In genomic region chr2:164910091-164910899, GRCh38 we compare ENCODE assay signal across 9 cellular contexts. TPM values are rescaled to one million over a fixed set of nuclear protein-coding genes. Genes with fewer than 3 reads are reported as not detected.
DNase-seq lines count a peak whose midpoint lies in the region; ATAC-seq, FAIRE-seq and TF ChIP-seq lines count a peak whose summit lies in the region.
"Had no signal": no experiment of that assay in that cellular context is flagged by ENCODE, and none has a peak within 500 bp of the region (broad histone marks: within the 10 kb centered on the region; RNA-seq: fewer than 3 reads in every experiment).

No MANE protein-coding gene starts in this region.

- H3K27ac Mint-ChIP-seq in naive thymus-derived CD8-positive, alpha-beta T cell, result peak overlapping the region in 1 of 10 donors; percentile 2
- H3K27ac Mint-ChIP-seq: dendritic cell treated with granulocyte-macrophage colony-stimulating factor and Interleukin-4, amounts not matched to agents 40 ng/mL and 50 ng/mL, for 4 days had no signal

- peaks cover 0 to 13% (median 0%) of the 10 kb centered on the region in 5 donors for H3K27me3 Mint-ChIP-seq in naive thymus-derived CD8-positive, alpha-beta T cell
- H3K27me3 Mint-ChIP-seq: dendritic cell treated with granulocyte-macrophage colony-stimulating factor and Interleukin-4, amounts not matched to agents 40 ng/mL and 50 ng/mL, for 4 days had no signal

- TF ChIP-seq EP300 in A549 (IDR thresholded peaks at IDR 0.05), result no peak

- no peaks in the 10 kb centered on the region for H3K36me3 Mint-ChIP-seq in naive thymus-derived CD8-positive, alpha-beta T cell

- TF ChIP-seq RAD21 in A549 (conservative IDR thresholded peaks at IDR 0.05 in 1 of 2, IDR thresholded peaks at IDR 0.05 in 1 of 2), result no peak

- H3K9me3 Mint-ChIP-seq in naive thymus-derived CD8-positive, alpha-beta T cell, result no peaks in the 10 kb centered on the region
- H3K9me3 Mint-ChIP-seq: dendritic cell treated with granulocyte-macrophage colony-stimulating factor and Interleukin-4, amounts not matched to agents 40 ng/mL and 50 ng/mL, for 4 days had no signal

- DNase-seq in A549 (ENCODE audit: low read depth in 1 of 2, low spot score in 1 of 2) (no peak), UCSD-AML1 (lab: John Stamatoyannopoulos, UW; ENCODE audit: unreplicated experiment) (peak; percentile 8), kidney tubule cell (ENCODE audit: low spot score) (peak; percentile 68), GM13977 (ENCODE audit: low spot score) (no peak), ecto neural progenitor cell (ENCODE audit: low spot score) (no peak)
- DNase-seq in naive thymus-derived CD8-positive, alpha-beta T cell, result no peak

- peaks cover 29% of the 10 kb centered on the region; the same call in 2 of the 3 replicates for H3K4me1 ChIP-seq in A549

- in situ Hi-C loops in GM13977 (cut with MboI; ENCODE audit: low pct_unique_long_range_greater_than_20kb, low sequenced_read_pairs, unreplicated experiment), result loop anchor here (25.0 kb wide), 1 partner anchor 173 kb away; no protein-coding TSS in a partner anchor

- H3K4me3 Mint-ChIP-seq in naive thymus-derived CD8-positive, alpha-beta T cell, result no peak overlapping the region
- H3K4me3 Mint-ChIP-seq: dendritic cell treated with granulocyte-macrophage colony-stimulating factor and Interleukin-4, amounts not matched to agents 40 ng/mL and 50 ng/mL, for 4 days had no signal

- CTCF ChIA-PET in A549 (lab: Yijun Ruan, JAX), result interaction anchor here (0.7 to 1.8 kb wide), 2 partner anchors 69 to 172 kb away, joined by 3 to 8 read pairs; partner anchors contain the start of gene COBLL1

- H3K4me1 Mint-ChIP-seq in naive thymus-derived CD8-positive, alpha-beta T cell, result peaks cover 0 to 15% (median 0%) of the 10 kb centered on the region in 4 donors

- TF ChIP-seq CTCF in A549 (IDR thresholded peaks at IDR 0.05) (no peak), GM13977 (IDR thresholded peaks at IDR 0.05; ENCODE audit: extremely low read depth, insufficient read depth, missing control alignments) (no peak)

- H3K9me3 ChIP-seq in A549, result no peaks in the 10 kb centered on the region

- H3K4me2 ChIP-seq in A549, result 0 out of 3 replicates have a peak overlapping the region, but pooled peaks have one; percentile 0

- H3K27ac ChIP-seq in A549, result no peak overlapping the region; a peak in 1 of 6 replicates

- no peak overlapping the region for H3K4me3 ChIP-seq in A549

- TF ChIP-seq POLR2A in A549 (IDR thresholded peaks at IDR 0.05; ENCODE audit: low read length), result no peak

- 59% methylated on average over 6 of the region's 6 CpGs for WGBS in A549 (ENCODE audit: missing lambda C conversion rate)

- no peak for FAIRE-seq in A549 (lab: Jason Lieb, UNC)

- peak; percentile 46 to 58; a peak in 4 of 6 replicates for ATAC-seq in A549
- ATAC-seq in GM18520 (IDR thresholded peaks at IDR 0.05; ENCODE audit: unreplicated experiment), result peak; percentile 85
- ATAC-seq in HG03280 (IDR thresholded peaks at IDR 0.05; ENCODE audit: unreplicated experiment), result peak; percentile 88
- ATAC-seq in naive thymus-derived CD8-positive, alpha-beta T cell, result no peak

- POLR2A ChIA-PET in A549 (lab: Yijun Ruan, JAX), result interaction anchor here (1.0 to 1.7 kb wide), 2 partner anchors 10 to 68 kb away, joined by 4 to 10 read pairs; partner anchors contain the start of gene COBLL1
- POLR2A ChIA-PET in naive thymus-derived CD8-positive, alpha-beta T cell (lab: Charles Lee), result no interaction called here

TF ChIP-seq in A549, 52 proteins besides CTCF, POLR2A, EP300 and RAD21:
- TF ChIP-seq TP53 (CRISPR knock-in tag; IDR thresholded peaks at IDR 0.05), result no peak
- TF ChIP-seq CBX8 (IDR thresholded peaks at IDR 0.05), result no peak
- TF ChIP-seq, protein P1, sequence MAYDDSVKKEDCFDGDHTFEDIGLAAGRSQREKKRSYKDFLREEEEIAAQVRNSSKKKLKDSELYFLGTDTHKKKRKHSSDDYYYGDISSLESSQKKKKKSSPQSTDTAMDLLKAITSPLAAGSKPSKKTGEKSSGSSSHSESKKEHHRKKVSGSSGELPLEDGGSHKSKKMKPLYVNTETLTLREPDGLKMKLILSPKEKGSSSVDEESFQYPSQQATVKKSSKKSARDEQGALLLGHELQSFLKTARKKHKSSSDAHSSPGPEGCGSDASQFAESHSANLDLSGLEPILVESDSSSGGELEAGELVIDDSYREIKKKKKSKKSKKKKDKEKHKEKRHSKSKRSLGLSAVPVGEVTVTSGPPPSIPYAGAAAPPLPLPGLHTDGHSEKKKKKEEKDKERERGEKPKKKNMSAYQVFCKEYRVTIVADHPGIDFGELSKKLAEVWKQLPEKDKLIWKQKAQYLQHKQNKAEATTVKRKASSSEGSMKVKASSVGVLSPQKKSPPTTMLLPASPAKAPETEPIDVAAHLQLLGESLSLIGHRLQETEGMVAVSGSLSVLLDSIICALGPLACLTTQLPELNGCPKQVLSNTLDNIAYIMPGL (CRISPR knock-in tag; IDR thresholded peaks at IDR 0.05; ENCODE audit: borderline replicate concordance), result no peak
- no peak for TF ChIP-seq FOXS1 (CRISPR knock-in tag; IDR thresholded peaks at IDR 0.05)
- no peak for TF ChIP-seq ESRRA (IDR thresholded peaks at IDR 0.05; ENCODE audit: borderline replicate concordance, low read length)
- TF ChIP-seq E2F6 (IDR thresholded peaks at IDR 0.05; ENCODE audit: borderline replicate concordance, low read depth), result no peak
- TF ChIP-seq SREBF2 (IDR thresholded peaks at IDR 0.05), result no peak

RNA-seq across cellular contexts. Expression of gene SLC38A11, which starts 45.0 kb away (rescaled TPM):
- 0.22 and 0.53 TPM in 2 replicates for polyA plus RNA-seq in A549 (2011; rRNA removed)
- not detected in 2 replicates for polyA plus RNA-seq in A549 (2012; cell fraction: cytosol; rRNA removed)
- polyA plus RNA-seq in A549 (2012; cell fraction: nucleus; rRNA removed), result not detected in 2 replicates
- 0.05 to 0.11 TPM (median 0.07 TPM) in 3 replicates for polyA plus RNA-seq in A549 (2017; fragmentation: RNase III; extraction: RNeasy Plus Mini Kit Qiagen cat#74134 plus additional on column Dnase treatment)
- 0.34 and 0.83 TPM in 2 replicates for polyA minus RNA-seq in A549 (2011; rRNA and poly(A)+ RNA removed)
- total RNA-seq in naive thymus-derived CD8-positive, alpha-beta T cell, result under 1 TPM; 0.42 to 0.74 TPM
- not detected for polyA plus RNA-seq in naive thymus-derived CD8-positive, alpha-beta T cell

Comparison
In these comparisons a context has a peak if more than half of its experiments do, and no peak if none do; other contexts are left out.
1. ATAC-seq: peak in A549 (2 of 2), GM18520 (single experiment) and HG03280 (single experiment); none in naive thymus-derived CD8-positive, alpha-beta T cell (0 of 2).
2. DNase-seq: peak in UCSD-AML1 (single experiment) and kidney tubule cell (single experiment); none in A549 (0 of 2), naive thymus-derived CD8-positive, alpha-beta T cell (0 of 10), GM13977 (single experiment) and ecto neural progenitor cell (single experiment).